Comparison of ENCODE assay signal across 10 cellular contexts in genomic region chr18:12686100-12686499, GRCh38. TPM values are rescaled to one million over a fixed set of nuclear protein-coding genes. Genes with fewer than 3 reads are reported as not detected.
A peak's percentile ranks its signal among the peaks of the same experiment; 100 is the strongest.
DNase-seq lines count a peak whose midpoint lies in the region; ATAC-seq, FAIRE-seq and TF ChIP-seq lines count a peak whose summit lies in the region.
"Had no signal": no experiment of that assay in that cellular context is flagged by ENCODE, and none has a peak within 500 bp of the region (broad histone marks: within the 10 kb centered on the region; RNA-seq: fewer than 3 reads in every experiment).

No MANE protein-coding gene starts in this region.

- no peaks in the 10 kb centered on the region for H3K79me2 ChIP-seq in HepG2 (ENCODE audit: insufficient read depth, low read length)

- DNase-seq in NCI-H1436 (lab: John Stamatoyannopoulos, UW) (peak; percentile 18), NCI-H1436 treated with DMSO at 0.1 percent for 48 hours (lab: John Stamatoyannopoulos, UW) (no peak), LNCaP clone FGC (ENCODE audit: low read depth) (no peak), amniotic epithelial cell (ENCODE audit: low read depth) (peak; percentile 52), HepG2 (ENCODE audit: low spot score) (peak; percentile 24), NCI-H1048 (lab: John Stamatoyannopoulos, UW) (no peak), immature natural killer cell (no peak)
- DNase-seq: activated CD4-positive, alpha-beta T cell treated with anti-CD3 and anti-CD28 coated beads, Interleukin-2, amount 50 U/mL, for 4 hours had no signal

- peak; percentile 57 for ATAC-seq in HepG2
- ATAC-seq in GM18861 (IDR thresholded peaks at IDR 0.05; ENCODE audit: unreplicated experiment), result no peak

- 0 out of 2 replicates have a peak, but pooled peaks cover 5% of the 10 kb centered on the region for H3K4me1 ChIP-seq in HepG2 (ENCODE audit: insufficient read depth, low read length)
- H3K4me1 ChIP-seq: vagina had no signal

- no peaks in the 10 kb centered on the region for H4K20me1 ChIP-seq in HepG2 (ENCODE audit: insufficient read depth, low read length)

- no peaks in the 10 kb centered on the region for H3K27me3 ChIP-seq in HepG2 (ENCODE audit: control insufficient read depth in 1 of 2, insufficient read depth in 2 of 2, low read length in 2 of 2)
- H3K27me3 ChIP-seq: vagina had no signal

- no peak overlapping the region for H3K4me3 Mint-ChIP-seq in immature natural killer cell

- peak; percentile 38; the same call in 1 of the 2 replicates for TF ChIP-seq CTCF in LNCaP clone FGC (IDR thresholded peaks at IDR 0.05; ENCODE audit: control insufficient read depth, extremely low read depth, insufficient read depth)
- peak; percentile 25 for TF ChIP-seq CTCF in HepG2 (CRISPR knock-in tag; IDR thresholded peaks at IDR 0.05)

- H2AFZ ChIP-seq in HepG2 (ENCODE audit: low read length), result no peak overlapping the region

- FAIRE-seq in HepG2 (lab: Jason Lieb, UNC), result no peak

- no peak overlapping the region for H3K27ac ChIP-seq in HepG2 (ENCODE audit: extremely low read length, insufficient read depth, low read length)
- H3K27ac ChIP-seq: vagina had no signal

- H3K4me3 ChIP-seq in LNCaP clone FGC (ENCODE audit: low read depth, low read length) (no peak overlapping the region), HepG2 (replicated peaks in 1 of 3; ENCODE audit: insufficient read depth in 1 of 3, low read depth in 2 of 3, low read length in 3 of 3) (no peak overlapping the region)
- H3K4me3 ChIP-seq: vagina had no signal

- no peaks in the 10 kb centered on the region for H3K4me1 Mint-ChIP-seq in immature natural killer cell

- in situ Hi-C loops in HepG2 (cut with HindIII; ENCODE audit: extremely low pct_ligation_motif_present, low pct_unique_long_range_greater_than_20kb), result no loop called here

- no peak overlapping the region for H3K4me2 ChIP-seq in HepG2 (ENCODE audit: low read depth, low read length)

- CTCF ChIA-PET in HepG2 (lab: Yijun Ruan, JAX; ENCODE audit: low intra/inter-chr PET ratio, low total read pairs), result interaction anchor here (1.2 kb wide), 1 partner anchor 248 kb away, joined by 6 read pairs; no protein-coding TSS in a partner anchor

- peaks cover 1 to 3% of the 10 kb centered on the region in 2 experiments; a peak in 3 of 5 replicates for H3K36me3 ChIP-seq in HepG2 (replicated peaks in 1 of 2; ENCODE audit: control insufficient read depth in 1 of 2, insufficient read depth in 2 of 2, low read length in 2 of 2)

- H3K27me3 Mint-ChIP-seq in immature natural killer cell (ENCODE audit: low read depth in 3 of 3), result no peaks in the 10 kb centered on the region

- H3K36me3 Mint-ChIP-seq in immature natural killer cell, result peaks cover 0 to 6% (median 0%) of the 10 kb centered on the region in 3 donors

- WGBS in HepG2 (ENCODE audit: low lambda C conversion rate), result 79% methylated on average over 3 of the region's 3 CpGs

- H3K9ac ChIP-seq in HepG2 (ENCODE audit: insufficient read depth, low read depth, low read length), result no peak overlapping the region

- POLR2A ChIA-PET in HepG2 (lab: Yijun Ruan, JAX), result no interaction called here

- no peaks in the 10 kb centered on the region for H3K9me3 ChIP-seq in HepG2 (ENCODE audit: low read length)
- H3K9me3 ChIP-seq: vagina had no signal

- no peak for TF ChIP-seq EP300 in HepG2 (IDR thresholded peaks at IDR 0.05; ENCODE audit: low read depth in 2 of 2, low read length in 2 of 2)
- no peak for TF ChIP-seq EP300 in HepG2 (CRISPR knock-in tag; IDR thresholded peaks at IDR 0.05; ENCODE audit: borderline replicate concordance)

- no peak for TF ChIP-seq POLR2A in HepG2 (IDR thresholded peaks at IDR 0.05; ENCODE audit: insufficient read depth in 1 of 2, low read depth in 2 of 2, low read length in 2 of 2)

- intact Hi-C loops in HepG2 (cut with micrococcal nuclease; ENCODE audit: unreplicated experiment), result loop anchor here (2.0 kb wide), 1 partner anchor 249 kb away; no protein-coding TSS in a partner anchor

- no peak overlapping the region for H3K27ac Mint-ChIP-seq in immature natural killer cell

- TF ChIP-seq RAD21 in HepG2 (CRISPR knock-in tag; IDR thresholded peaks at IDR 0.05), result no peak

- no TSS peak for BruUV-seq in HepG2 (replicated peaks; lab: Mats Ljungman, UMichigan)

- H3K9me3 Mint-ChIP-seq in immature natural killer cell, result no peaks in the 10 kb centered on the region

RNA-seq across cellular contexts. Expression of gene CEP76, which starts 16.4 kb away (rescaled TPM):
- 15.1 and 19.4 TPM in 2 replicates for total RNA-seq in HepG2 (2016; rRNA removed; fragmentation: Illumina TruSeq; extraction: Trizol)
- 4.2 and 4.9 TPM in 2 replicates for total RNA-seq in HepG2 (2016; cell fraction: cytosol; rRNA removed; fragmentation: Illumina TruSeq; extraction: Trizol; ENCODE audit: low read depth)
- 15.4 and 19.7 TPM in 2 replicates for total RNA-seq in HepG2 (2016; cell fraction: insoluble cytoplasmic fraction; rRNA removed; fragmentation: Illumina TruSeq; extraction: Trizol)
- 6.6 and 7.0 TPM in 2 replicates for total RNA-seq in HepG2 (2016; cell fraction: membrane; rRNA removed; fragmentation: Illumina TruSeq; extraction: Trizol)
- total RNA-seq in HepG2 (2016; cell fraction: nucleus; rRNA removed; fragmentation: Illumina TruSeq; extraction: Trizol), result 12.6 and 15.6 TPM in 2 replicates
- polyA plus RNA-seq in HepG2 (2011; rRNA removed), result 10.9 and 13.9 TPM in 2 replicates
- 7.8 and 7.9 TPM in 2 replicates for polyA plus RNA-seq in HepG2 (2011; cell fraction: cytosol; rRNA removed)
- 9.8 and 11.9 TPM in 2 replicates for polyA plus RNA-seq in HepG2 (2011; cell fraction: nucleus; rRNA removed)
- polyA plus RNA-seq in HepG2 (2012), result 8.9 TPM in 2 replicates
- 1.2 and 1.3 TPM in 2 replicates for polyA plus RNA-seq in HepG2 (2016; cell fraction: cytosol; fragmentation: Illumina TruSeq; extraction: Trizol; ENCODE audit: low read depth)
- polyA plus RNA-seq in HepG2 (2016; cell fraction: insoluble cytoplasmic fraction; fragmentation: Illumina TruSeq; extraction: Trizol; ENCODE audit: low read depth), result 13.3 and 15.0 TPM in 2 replicates
- polyA plus RNA-seq in HepG2 (2016; cell fraction: membrane; fragmentation: Illumina TruSeq; extraction: Trizol; ENCODE audit: low read depth), result 1.8 TPM in 2 replicates
- 13.9 and 14.0 TPM in 2 replicates for polyA plus RNA-seq in HepG2 (2016; cell fraction: nucleus; fragmentation: Illumina TruSeq; extraction: Trizol; ENCODE audit: insufficient read depth, low read depth)
- polyA minus RNA-seq in HepG2 (2011; rRNA and poly(A)+ RNA removed; ENCODE audit: low replicate concordance), result 6.2 and 7.1 TPM in 2 replicates
- polyA minus RNA-seq in HepG2 (2011; cell fraction: cytosol; rRNA and poly(A)+ RNA removed), result 8.8 and 9.5 TPM in 2 replicates
- polyA minus RNA-seq in HepG2 (2011; cell fraction: nucleus; rRNA and poly(A)+ RNA removed), result 21.0 and 25.5 TPM in 2 replicates
- polyA plus RNA-seq in immature natural killer cell, result 1 to 10 TPM; 2.4 to 6.9 (median 2.7) TPM

RNA-seq across cellular contexts. Expression of gene PSMG2, which starts 16.7 kb away (rescaled TPM):
- 94.8 and 133 TPM in 2 replicates for total RNA-seq in HepG2 (2016; rRNA removed; fragmentation: Illumina TruSeq; extraction: Trizol)
- 45.3 and 48.4 TPM in 2 replicates for total RNA-seq in HepG2 (2016; cell fraction: cytosol; rRNA removed; fragmentation: Illumina TruSeq; extraction: Trizol; ENCODE audit: low read depth)
- 94.6 and 133 TPM in 2 replicates for total RNA-seq in HepG2 (2016; cell fraction: insoluble cytoplasmic fraction; rRNA removed; fragmentation: Illumina TruSeq; extraction: Trizol)
- total RNA-seq in HepG2 (2016; cell fraction: membrane; rRNA removed; fragmentation: Illumina TruSeq; extraction: Trizol), result 77.8 and 78.0 TPM in 2 replicates
- 49.2 and 51.5 TPM in 2 replicates for total RNA-seq in HepG2 (2016; cell fraction: nucleus; rRNA removed; fragmentation: Illumina TruSeq; extraction: Trizol)
- 40.8 and 53.4 TPM in 2 replicates for polyA plus RNA-seq in HepG2 (2011; rRNA removed)
- 33.3 and 37.5 TPM in 2 replicates for polyA plus RNA-seq in HepG2 (2011; cell fraction: cytosol; rRNA removed)
- 15.1 and 19.9 TPM in 2 replicates for polyA plus RNA-seq in HepG2 (2011; cell fraction: nucleus; rRNA removed)
- polyA plus RNA-seq in HepG2 (2012), result 60.7 and 69.3 TPM in 2 replicates
- polyA plus RNA-seq in HepG2 (2016; cell fraction: cytosol; fragmentation: Illumina TruSeq; extraction: Trizol; ENCODE audit: low read depth), result 40.3 and 41.0 TPM in 2 replicates
- polyA plus RNA-seq in HepG2 (2016; cell fraction: insoluble cytoplasmic fraction; fragmentation: Illumina TruSeq; extraction: Trizol; ENCODE audit: low read depth), result 132 and 137 TPM in 2 replicates
- polyA plus RNA-seq in HepG2 (2016; cell fraction: membrane; fragmentation: Illumina TruSeq; extraction: Trizol; ENCODE audit: low read depth), result 67.1 and 72.3 TPM in 2 replicates
- polyA plus RNA-seq in HepG2 (2016; cell fraction: nucleus; fragmentation: Illumina TruSeq; extraction: Trizol; ENCODE audit: insufficient read depth, low read depth), result 76.0 and 78.0 TPM in 2 replicates
- 36.2 and 55.8 TPM in 2 replicates for polyA minus RNA-seq in HepG2 (2011; rRNA and poly(A)+ RNA removed; ENCODE audit: low replicate concordance)
- 33.5 and 35.7 TPM in 2 replicates for polyA minus RNA-seq in HepG2 (2011; cell fraction: cytosol; rRNA and poly(A)+ RNA removed)
- 19.4 and 20.3 TPM in 2 replicates for polyA minus RNA-seq in HepG2 (2011; cell fraction: nucleus; rRNA and poly(A)+ RNA removed)
- 10 to 100 TPM; 74.9 to 96.6 (median 81.6) TPM for polyA plus RNA-seq in immature natural killer cell

RNA-seq across cellular contexts. Expression of gene SPIRE1, which starts 28.2 kb away (rescaled TPM):
- total RNA-seq in HepG2 (2016; rRNA removed; fragmentation: Illumina TruSeq; extraction: Trizol), result 21.3 and 28.1 TPM in 2 replicates
- 6.0 and 6.9 TPM in 2 replicates for total RNA-seq in HepG2 (2016; cell fraction: cytosol; rRNA removed; fragmentation: Illumina TruSeq; extraction: Trizol; ENCODE audit: low read depth)
- total RNA-seq in HepG2 (2016; cell fraction: insoluble cytoplasmic fraction; rRNA removed; fragmentation: Illumina TruSeq; extraction: Trizol), result 22.4 and 29.7 TPM in 2 replicates
- 15.7 and 18.0 TPM in 2 replicates for total RNA-seq in HepG2 (2016; cell fraction: membrane; rRNA removed; fragmentation: Illumina TruSeq; extraction: Trizol)
- total RNA-seq in HepG2 (2016; cell fraction: nucleus; rRNA removed; fragmentation: Illumina TruSeq; extraction: Trizol), result 19.0 and 22.0 TPM in 2 replicates
- 9.9 and 10.1 TPM in 2 replicates for polyA plus RNA-seq in HepG2 (2011; rRNA removed)
- 6.6 and 8.9 TPM in 2 replicates for polyA plus RNA-seq in HepG2 (2011; cell fraction: cytosol; rRNA removed)
- polyA plus RNA-seq in HepG2 (2011; cell fraction: nucleus; rRNA removed), result 6.8 and 7.4 TPM in 2 replicates
- 8.4 and 12.6 TPM in 2 replicates for polyA plus RNA-seq in HepG2 (2012)
- 1.8 and 2.3 TPM in 2 replicates for polyA plus RNA-seq in HepG2 (2016; cell fraction: cytosol; fragmentation: Illumina TruSeq; extraction: Trizol; ENCODE audit: low read depth)
- polyA plus RNA-seq in HepG2 (2016; cell fraction: insoluble cytoplasmic fraction; fragmentation: Illumina TruSeq; extraction: Trizol; ENCODE audit: low read depth), result 19.3 and 20.2 TPM in 2 replicates
- 6.7 and 7.2 TPM in 2 replicates for polyA plus RNA-seq in HepG2 (2016; cell fraction: membrane; fragmentation: Illumina TruSeq; extraction: Trizol; ENCODE audit: low read depth)
- polyA plus RNA-seq in HepG2 (2016; cell fraction: nucleus; fragmentation: Illumina TruSeq; extraction: Trizol; ENCODE audit: insufficient read depth, low read depth), result 28.6 and 33.9 TPM in 2 replicates
- polyA minus RNA-seq in HepG2 (2011; rRNA and poly(A)+ RNA removed; ENCODE audit: low replicate concordance), result 14.8 and 27.8 TPM in 2 replicates
- 13.6 and 18.8 TPM in 2 replicates for polyA minus RNA-seq in HepG2 (2011; cell fraction: cytosol; rRNA and poly(A)+ RNA removed)
- 14.2 and 17.7 TPM in 2 replicates for polyA minus RNA-seq in HepG2 (2011; cell fraction: nucleus; rRNA and poly(A)+ RNA removed)
- polyA plus RNA-seq in immature natural killer cell, result 1 to 10 TPM in 2 of 3 donors, not detected in 1; 2.1 to 3.5 TPM

Comparison
In these comparisons a context has a peak if more than half of its experiments do, and no peak if none do; other contexts are left out.
1. DNase-seq: peak in NCI-H1436 (single experiment), amniotic epithelial cell (single experiment) and HepG2 (single experiment); none in NCI-H1436 treated with DMSO at 0.1 percent for 48 hours (single experiment), LNCaP clone FGC (single experiment), NCI-H1048 (single experiment) and immature natural killer cell (0 of 3).